32 cellular contexts compared by ENCODE assay signal in the genomic region with DNA sequence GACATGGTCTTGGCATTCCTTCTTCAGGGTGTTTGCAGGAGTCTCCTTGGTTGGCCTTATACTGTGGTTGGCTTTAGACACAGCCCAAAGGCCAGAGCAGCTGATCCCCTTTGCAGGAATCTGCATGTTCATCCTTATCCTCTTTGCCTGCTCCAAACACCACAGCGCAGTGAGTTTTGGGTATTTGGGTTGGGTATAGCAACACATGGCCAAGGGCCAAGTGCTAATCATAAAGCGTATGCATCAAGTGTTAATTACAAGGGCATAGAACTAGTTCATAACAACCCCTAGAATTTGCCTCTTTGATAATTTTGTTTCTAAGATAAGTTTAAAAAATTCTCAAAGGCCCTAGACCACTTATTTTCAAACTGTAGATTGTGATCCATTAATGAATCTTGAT. TPM values are rescaled to one million over a fixed set of nuclear protein-coding genes. Genes with fewer than 3 reads are reported as not detected.
"Had no signal": no experiment of that assay in that cellular context is flagged by ENCODE, and none has a peak within 500 bp of the region (broad histone marks: within the 10 kb centered on the region; RNA-seq: fewer than 3 reads in every experiment).

No MANE protein-coding gene starts in this region.

- H3K4me2 ChIP-seq: neural progenitor cell had no signal

- H3K27me3 ChIP-seq: neural progenitor cell, ovary, stomach, tibial artery, transverse colon, upper lobe of left lung, vagina had no signal

- H3K79me2 ChIP-seq: parathyroid adenoma had no signal

- H3K9ac ChIP-seq: neural progenitor cell, parathyroid adenoma had no signal

- H3K4me3 ChIP-seq: neural progenitor cell, ovary, psoas muscle, stomach, thoracic aorta, tibial artery, transverse colon, upper lobe of left lung, vagina had no signal

- H3K36me3 ChIP-seq: neural progenitor cell, ovary, stomach, thoracic aorta, tibial artery, transverse colon, upper lobe of left lung, vagina had no signal

- FAIRE-seq: small intestine, urothelium cell line had no signal

- H3K4me1 ChIP-seq: neural progenitor cell, psoas muscle, tibial artery, transverse colon, upper lobe of left lung, vagina had no signal

- H3K27ac ChIP-seq: neural progenitor cell, ovary, psoas muscle, thoracic aorta, tibial artery, transverse colon, upper lobe of left lung, vagina had no signal

- ATAC-seq: naive thymus-derived CD4-positive, alpha-beta T cell; natural killer cell; psoas muscle; right cardiac atrium; sciatic nerve; stimulated activated effector memory CD8-positive, alpha-beta T cell treated with anti-CD3 and anti-CD28 coated beads, Interleukin-12 subunit alpha, Interleukin-12 subunit beta, amount 100 ng/mL, for 72 hours; stimulated activated naive B cell treated with anti-CD40 and anti-IgM and Interleukin-4, amounts not matched to agents 10 μg/mL and 1 μg/mL and 100 μg/mL, for 72 hours had no signal

- H3K9me3 ChIP-seq: ovary, psoas muscle, stomach, thoracic aorta, tibial artery, transverse colon, upper lobe of left lung, vagina had no signal

- DNase-seq: naive thymus-derived CD4-positive, alpha-beta T cell; natural killer cell; occipital lobe; ovary; posterior cingulate gyrus; psoas muscle; right cardiac atrium; small intestine; stimulated activated CD4-positive, alpha-beta T cell treated with anti-CD3 and anti-CD28 coated beads, Interleukin-15, amount 100 ng/mL, for 24 hours; stimulated activated CD4-positive, alpha-beta T cell treated with anti-CD3 and anti-CD28 coated beads, Interleukin-2, amount 100 ng/mL, for 24 hours; stimulated activated CD4-positive, alpha-beta T cell treated with anti-CD3 and anti-CD28 coated beads, Interleukin-2, amount 100 ng/mL, for 48 hours; stimulated activated CD4-positive, alpha-beta T cell treated with anti-CD3 and anti-CD28 coated beads, Interleukin-4, amount 100 ng/mL, for 24 hours; stimulated activated naive B cell treated with anti-CD40 and anti-IgM and Interleukin-4, amounts not matched to agents 10 μg/mL and 1 μg/mL and 100 μg/mL, for 72 hours; stimulated activated naive CD4-positive, alpha-beta T cell treated with Interleukin-2 at 50 U/mL for 16 hours; tibial artery; transverse colon; upper lobe of left lung had no signal

RNA-seq across cellular contexts. Expression of a gene that starts 11.8 kb away (rescaled TPM):
- total RNA-seq: naive thymus-derived CD4-positive, alpha-beta T cell; natural killer cell; occipital lobe; osteoblast; psoas muscle; renal cortical epithelial cell; right cardiac atrium; sciatic nerve; skeletal muscle tissue; subcutaneous adipose tissue; temporal lobe; thoracic aorta; ureter; vagina had no signal
- polyA plus RNA-seq: naive thymus-derived CD4-positive, alpha-beta T cell; neural cell; right cardiac atrium had no signal
